28 cellular contexts compared by ENCODE assay signal in genomic region chr4:147034372-147034771, GRCh38.
DNase-seq lines count a peak whose midpoint lies in the region; ATAC-seq lines count a peak whose summit lies in the region.
"Had no signal": no experiment of that assay in that cellular context is flagged by ENCODE, and none has a peak within 500 bp of the region (broad histone marks: within the 10 kb centered on the region; RNA-seq: fewer than 3 reads in every experiment).

No MANE protein-coding gene starts in this region.

- H3K4me1 ChIP-seq in GM23248 (ENCODE audit: insufficient read depth), result peaks cover 9% of the 10 kb centered on the region
- H3K4me1 ChIP-seq: Caco-2, foreskin keratinocyte, upper lobe of right lung had no signal

- no peak overlapping the region for H3K4me2 ChIP-seq in GM23248 (ENCODE audit: unreplicated experiment)

- no peaks in the 10 kb centered on the region for H3F3A ChIP-seq in GM23248 (ENCODE audit: insufficient read depth)

- H3K36me3 ChIP-seq in GM23248 (ENCODE audit: low read depth), result no peaks in the 10 kb centered on the region
- H3K36me3 ChIP-seq: ovary, upper lobe of right lung had no signal

- H3K27ac ChIP-seq in GM23248, result no peak overlapping the region
- H3K27ac ChIP-seq: C4-2B, foreskin keratinocyte, ovary, RWPE1, upper lobe of right lung had no signal

- in situ Hi-C loops in GM23248 (cut with MboI), result no loop called here

- ATAC-seq in left ventricle myocardium superior (no peak), HG03108 (IDR thresholded peaks at IDR 0.05; ENCODE audit: unreplicated experiment) (no peak)
- ATAC-seq: foreskin keratinocyte; stimulated activated naive B cell treated with anti-CD40 and anti-IgM and Interleukin-4, amounts not matched to agents 10 μg/mL and 1 μg/mL and 100 μg/mL, for 72 hours; upper lobe of right lung; WTC11 had no signal

- peak; percentile 83 for DNase-seq in GM23248
- peak; percentile 50 for DNase-seq in astrocyte of the hippocampus (ENCODE audit: low read depth, low spot score)
- DNase-seq in fibroblast of peridontal ligament (ENCODE audit: extremely low read depth), result peak; percentile 36
- peak; percentile 20 for DNase-seq in skeletal muscle cell (ENCODE audit: low read depth)
- no peak for DNase-seq in left ventricle myocardium superior
- DNase-seq in hepatic stellate cell (ENCODE audit: low spot score), result no peak
- DNase-seq in NCI-H526 (lab: John Stamatoyannopoulos, UW), result no peak
- DNase-seq: activated CD4-positive, alpha-beta T cell treated with anti-CD3 and anti-CD28 coated beads, Interleukin-2, amount 10 ng/mL, durations not matched to agents 7 days and 5 days; activated effector memory CD4-positive, alpha-beta T cell treated with anti-CD3 and anti-CD28 coated beads, Interleukin-2, amount 50 U/mL, for 16 hours; activated naive CD8-positive, alpha-beta T cell treated with anti-CD3 and anti-CD28 coated beads, Interleukin-2, amount 10 ng/mL, durations not matched to agents 7 days and 5 days; activated T-cell treated with anti-CD3 and anti-CD28 coated beads, Interleukin-2, amount 50 U/mL, for 1 hour; Caco-2; DMS79; foreskin keratinocyte; GF-D8; KBM-7; NCI-H1092 treated with DMSO at 0.1 percent for 48 hours; NCI-H187; NCI-H2171 treated with DMSO at 0.1 percent for 48 hours; NCI-H510A; ovary; small intestine; stimulated activated naive B cell treated with anti-CD40 and anti-IgM and Interleukin-4, amounts not matched to agents 10 μg/mL and 1 μg/mL and 100 μg/mL, for 72 hours; upper lobe of right lung had no signal

- 0 to 5% methylated on average over 1 of the region's 1 CpG for WGBS in GM23248 (ENCODE audit: low coverage in 1 of 2, low lambda C conversion rate in 2 of 2, missing lambda C conversion rate in 2 of 2), 2 experiments

- no peaks in the 10 kb centered on the region for H3K27me3 ChIP-seq in GM23248 (replicated peaks; ENCODE audit: insufficient read depth)
- H3K27me3 ChIP-seq: ovary, upper lobe of right lung had no signal

- no peak overlapping the region for H3K4me3 ChIP-seq in GM23248
- H3K4me3 ChIP-seq in skeletal muscle cell (ENCODE audit: low read depth, low read length), result no peak overlapping the region
- H3K4me3 ChIP-seq: ovary, upper lobe of right lung had no signal

- H3K79me2 ChIP-seq in GM23248 (ENCODE audit: insufficient read depth), result no peaks in the 10 kb centered on the region

- no peaks in the 10 kb centered on the region for H3K9me2 ChIP-seq in GM23248 (ENCODE audit: insufficient read depth)

- H4K20me1 ChIP-seq in GM23248 (ENCODE audit: insufficient read depth), result no peaks in the 10 kb centered on the region

- no peak overlapping the region for H3K9ac ChIP-seq in GM23248

- intact Hi-C loops in left ventricle myocardium superior (cut with micrococcal nuclease), result no loop called here

- no peaks in the 10 kb centered on the region for H3K9me3 ChIP-seq in GM23248 (ENCODE audit: low read depth)
- H3K9me3 ChIP-seq: Caco-2, ovary, upper lobe of right lung had no signal

- H2AFZ ChIP-seq in GM23248, result no peak overlapping the region

Comparison
In these comparisons a context has a peak if more than half of its experiments do, and no peak if none do; other contexts are left out.
1. DNase-seq: peak in GM23248 (single experiment), astrocyte of the hippocampus (single experiment), fibroblast of peridontal ligament (single experiment) and skeletal muscle cell (single experiment); none in left ventricle myocardium superior (single experiment), hepatic stellate cell (single experiment) and NCI-H526 (0 of 2).